9 cellular contexts compared by ENCODE assay signal in genomic region chr19:38544569-38545315, GRCh38.
DNase-seq lines count a peak whose midpoint lies in the region; ATAC-seq, FAIRE-seq and TF ChIP-seq lines count a peak whose summit lies in the region.
"Had no signal": no experiment of that assay in that cellular context is flagged by ENCODE, and none has a peak within 500 bp of the region (broad histone marks: within the 10 kb centered on the region; RNA-seq: fewer than 3 reads in every experiment).

No MANE protein-coding gene starts in this region.

- no peaks in the 10 kb centered on the region for H3K79me2 ChIP-seq in DOHH2 (ENCODE audit: control insufficient read depth, low read length)
- no peaks in the 10 kb centered on the region for H3K79me2 ChIP-seq in neural progenitor cell (ENCODE audit: low read depth)

- no peak overlapping the region for H3K27ac Mint-ChIP-seq in neural progenitor cell

- H2AFZ ChIP-seq in neural progenitor cell (replicated peaks), result peak overlapping the region; percentile 75

- no peak overlapping the region for H3K27ac ChIP-seq in DOHH2 (ENCODE audit: low read depth, low read length)
- H3K27ac ChIP-seq in breast epithelium, result no peak overlapping the region
- H3K27ac ChIP-seq in neural progenitor cell, result no peak overlapping the region
- H3K27ac ChIP-seq in pancreas, result peak overlapping the region in 1 of 4 donors; percentile 13

- TF ChIP-seq CTCF in DOHH2 (IDR thresholded peaks at IDR 0.05; ENCODE audit: low read depth, low read length, poor library complexity, severe bottlenecking), result no peak
- peak in 1 of 3 donors; percentile 50 for TF ChIP-seq CTCF in breast epithelium (IDR thresholded peaks at IDR 0.05)
- TF ChIP-seq CTCF in neural progenitor cell (IDR thresholded peaks at IDR 0.05), result peak; percentile 54
- TF ChIP-seq CTCF in pancreas (IDR thresholded peaks at IDR 0.05), result peak in 2 of 4 donors; percentile 36 to 38

- no peaks in the 10 kb centered on the region for H3K36me3 Mint-ChIP-seq in neural progenitor cell

- H3K9me3 ChIP-seq in DOHH2 (ENCODE audit: control insufficient read depth, insufficient read depth, low read length) (no peaks in the 10 kb centered on the region), breast epithelium (no peaks in the 10 kb centered on the region), neural progenitor cell (ENCODE audit: low read depth) (no peaks in the 10 kb centered on the region), pancreas (no peaks in the 10 kb centered on the region)
- H3K9me3 ChIP-seq: upper lobe of left lung had no signal

- H3K4me1 Mint-ChIP-seq in neural progenitor cell, result no peaks in the 10 kb centered on the region

- no peak for TF ChIP-seq POLR2A in breast epithelium (IDR thresholded peaks at IDR 0.05)

- H3K27me3 Mint-ChIP-seq in neural progenitor cell (ENCODE audit: insufficient read depth, low read depth), result peaks cover 2% of the 10 kb centered on the region

- H3K27me3 ChIP-seq in DOHH2 (ENCODE audit: control insufficient read depth, low read length) (0 out of 2 replicates have a peak, but pooled peaks cover 2% of the 10 kb centered on the region), breast epithelium (no peaks in the 10 kb centered on the region), neural progenitor cell (no peaks in the 10 kb centered on the region), pancreas (no peaks in the 10 kb centered on the region)
- H3K27me3 ChIP-seq: upper lobe of left lung had no signal

- H3K4me3 ChIP-seq in DOHH2 (ENCODE audit: low read length), result 0 out of 2 replicates have a peak overlapping the region, but pooled peaks have one; percentile 10
- H3K4me3 ChIP-seq in Jurkat, Clone E6-1 (ENCODE audit: low read length), result no peak overlapping the region
- peak overlapping the region in 2 of 3 donors; percentile 26 to 30 for H3K4me3 ChIP-seq in breast epithelium
- no peak overlapping the region for H3K4me3 ChIP-seq in neural progenitor cell
- no peak overlapping the region for H3K4me3 ChIP-seq in pancreas

- H4K20me1 ChIP-seq in DOHH2 (ENCODE audit: control insufficient read depth, insufficient read depth, low read depth, low read length), result no peaks in the 10 kb centered on the region
- H4K20me1 ChIP-seq in neural progenitor cell (ENCODE audit: low read depth), result no peaks in the 10 kb centered on the region

- no peak overlapping the region for H3K4me3 Mint-ChIP-seq in neural progenitor cell

- H3K9ac ChIP-seq in neural progenitor cell, result no peak overlapping the region

- intact Hi-C loops in breast epithelium (cut with DNase I; ENCODE audit: low total_unique reads), result loop anchor here (5.0 kb wide), 1 partner anchor 53 kb away; no protein-coding TSS in a partner anchor
- intact Hi-C loops in pancreas (cut with DNase I), result no loop called here

- FAIRE-seq in pancreas (lab: Jason Lieb, UNC), result no peak

- no peak for ATAC-seq in pancreas
- no peak for ATAC-seq in GM18861 (IDR thresholded peaks at IDR 0.05; ENCODE audit: unreplicated experiment)

- H3K36me3 ChIP-seq in DOHH2 (ENCODE audit: control insufficient read depth, low read length) (no peaks in the 10 kb centered on the region), breast epithelium (no peaks in the 10 kb centered on the region), neural progenitor cell (no peaks in the 10 kb centered on the region), pancreas (no peaks in the 10 kb centered on the region)
- H3K36me3 ChIP-seq: upper lobe of left lung had no signal

- H3K4me1 ChIP-seq in DOHH2 (ENCODE audit: control insufficient read depth, low read length) (peaks cover 27% of the 10 kb centered on the region), breast epithelium (no peaks in the 10 kb centered on the region), neural progenitor cell (no peaks in the 10 kb centered on the region), pancreas (peaks cover 0 to 7% (median under 1%) of the 10 kb centered on the region in 3 donors)

- H3K4me2 ChIP-seq in DOHH2 (ENCODE audit: low read length) (peak overlapping the region; percentile 52), neural progenitor cell (no peak overlapping the region)

- 38 to 41% methylated on average over 6 of the region's 6 CpGs for WGBS in pancreas, 2 donors

- DNase-seq in Jurkat, Clone E6-1 (ENCODE audit: low read depth, low spot score), result peak; percentile 75
- DNase-seq in breast epithelium (ENCODE audit: low spot score in 2 of 2) (no peak), neural progenitor cell (ENCODE audit: low spot score) (peak; percentile 64), pancreas (no peak)
- DNase-seq in activated CD4-positive, CD25-positive, alpha-beta regulatory T cell (lab: John Stamatoyannopoulos, UW), result no peak
- DNase-seq: activated CD8-positive, alpha-beta memory T cell treated with anti-CD3 and anti-CD28 coated beads, Interleukin-2, amount 50 U/mL, for 4 hours had no signal

- H3K9me2 ChIP-seq in DOHH2 (replicated peaks; ENCODE audit: control insufficient read depth, low read length), result no peaks in the 10 kb centered on the region

- H3K9me3 Mint-ChIP-seq in neural progenitor cell, result no peaks in the 10 kb centered on the region

- H3F3A ChIP-seq in DOHH2 (ENCODE audit: control insufficient read depth, insufficient read depth), result peaks cover 3% of the 10 kb centered on the region; the same call in 1 of the 2 replicates
- peaks cover 9% of the 10 kb centered on the region for H3F3A ChIP-seq in neural progenitor cell (ENCODE audit: low read depth)

Comparison
In these comparisons a context has a peak if more than half of its experiments do, and no peak if none do; other contexts are left out.
1. H3K4me3 ChIP-seq: peak in DOHH2 (single experiment) and breast epithelium (2 of 3); none in Jurkat, Clone E6-1 (single experiment), neural progenitor cell (single experiment) and pancreas (0 of 4).
2. DNase-seq: peak in Jurkat, Clone E6-1 (single experiment) and neural progenitor cell (single experiment); none in breast epithelium (0 of 2), pancreas (0 of 6) and activated CD4-positive, CD25-positive, alpha-beta regulatory T cell (0 of 4).